14 cellular contexts compared by ENCODE assay signal in the genomic region with DNA sequence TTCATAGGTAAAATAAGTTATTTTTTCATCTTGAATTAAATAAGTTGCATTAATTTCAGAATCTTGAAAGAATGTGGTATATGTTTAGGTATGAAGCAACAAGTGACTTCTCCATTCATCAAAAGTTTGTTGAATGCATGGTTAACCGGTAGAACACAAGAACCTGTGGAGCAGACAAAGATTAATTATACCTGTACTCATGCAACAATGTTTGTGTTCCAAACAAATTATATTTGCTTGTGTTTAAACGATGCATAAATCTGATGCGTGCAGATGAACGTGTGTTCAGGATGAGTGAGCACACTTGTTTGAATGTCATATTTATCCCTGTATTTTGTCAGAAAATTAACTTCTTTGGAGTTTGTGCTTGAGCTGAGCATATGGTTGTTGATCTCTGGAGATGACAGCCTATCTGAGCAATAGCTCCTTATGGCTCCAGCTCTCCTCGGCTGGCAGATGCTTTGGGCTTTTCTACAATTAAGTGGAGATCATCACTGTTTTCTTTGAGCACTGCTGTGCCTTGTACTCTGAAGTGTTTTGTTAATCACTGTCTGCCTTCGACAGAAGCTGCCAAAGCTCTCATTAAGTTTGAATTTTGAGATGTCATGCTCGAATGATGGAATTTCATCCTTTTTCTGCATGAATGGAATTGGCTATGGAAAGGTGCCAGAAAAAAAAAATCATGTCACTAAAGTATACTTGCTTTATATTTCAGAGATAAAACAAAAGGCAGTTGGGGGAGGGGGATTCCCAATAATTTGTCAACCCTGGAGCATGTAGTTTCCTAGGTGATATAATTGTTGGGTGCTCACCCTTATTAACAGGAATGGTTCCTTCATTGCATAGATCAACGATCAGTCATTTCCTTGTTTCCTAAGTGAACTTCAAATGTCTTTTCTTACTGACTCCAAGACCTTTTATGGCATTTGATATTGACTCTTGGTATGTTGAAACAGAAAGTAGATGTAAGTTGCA.
DNase-seq lines count a peak whose midpoint lies in the region; ATAC-seq and TF ChIP-seq lines count a peak whose summit lies in the region.
"Had no signal": no experiment of that assay in that cellular context is flagged by ENCODE, and none has a peak within 500 bp of the region (broad histone marks: within the 10 kb centered on the region; RNA-seq: fewer than 3 reads in every experiment).

No MANE protein-coding gene starts in this region.

- H3K4me3 Mint-ChIP-seq in neural progenitor cell, result no peak overlapping the region
- H3K4me3 Mint-ChIP-seq in progenitor cell of endocrine pancreas (ENCODE audit: low read depth), result no peak overlapping the region
- H3K4me3 Mint-ChIP-seq: naive thymus-derived CD4-positive, alpha-beta T cell; stimulated activated naive CD8-positive, alpha-beta T cell treated with anti-CD3 and anti-CD28 coated beads, Interleukin-15, amount 100 ng/mL, for 72 hours had no signal

- H3K27ac Mint-ChIP-seq in neural progenitor cell (peak overlapping the region; percentile 78), progenitor cell of endocrine pancreas (no peak overlapping the region)
- H3K27ac Mint-ChIP-seq: naive thymus-derived CD4-positive, alpha-beta T cell; stimulated activated naive CD8-positive, alpha-beta T cell treated with anti-CD3 and anti-CD28 coated beads, Interleukin-15, amount 100 ng/mL, for 72 hours had no signal

- H3K27ac ChIP-seq in VCaP, result peak overlapping the region; percentile 48; the same call in 1 of the 2 replicates
- H3K27ac ChIP-seq in neural progenitor cell, result no peak overlapping the region
- H3K27ac ChIP-seq: C4-2B, KMS-11 had no signal

- no peaks in the 10 kb centered on the region for H4K20me1 ChIP-seq in neural progenitor cell (ENCODE audit: low read depth)

- DNase-seq in NCI-H345 (lab: John Stamatoyannopoulos, UW), result peak; percentile 45
- no peak for DNase-seq in NCI-H345 treated with DMSO at 0.1 percent for 48 hours (lab: John Stamatoyannopoulos, UW; ENCODE audit: unreplicated experiment)
- DNase-seq in NCI-H146 treated with DMSO at 0.1 percent for 48 hours (lab: John Stamatoyannopoulos, UW; ENCODE audit: unreplicated experiment), result peak; percentile 4
- DNase-seq in neural progenitor cell (ENCODE audit: low spot score), result no peak
- DNase-seq in progenitor cell of endocrine pancreas (ENCODE audit: low spot score, unreplicated experiment), result no peak
- no peak for DNase-seq in activated T-cell treated with anti-CD3 and anti-CD28 coated beads, Interleukin-2, amount 50 U/mL, for 48 hours
- DNase-seq: activated gamma-delta T cell; naive thymus-derived CD4-positive, alpha-beta T cell; NCI-H187 treated with DMSO at 0.1 percent for 48 hours; stimulated activated naive CD8-positive, alpha-beta T cell treated with anti-CD3 and anti-CD28 coated beads, Interleukin-15, amount 100 ng/mL, for 72 hours had no signal

- TF ChIP-seq CTCF in VCaP (conservative IDR thresholded peaks at IDR 0.05) (no peak), neural progenitor cell (IDR thresholded peaks at IDR 0.05) (no peak), progenitor cell of endocrine pancreas (IDR thresholded peaks at IDR 0.05; ENCODE audit: unreplicated experiment) (no peak)

- H3K79me2 ChIP-seq in neural progenitor cell (ENCODE audit: low read depth), result no peaks in the 10 kb centered on the region

- no peak overlapping the region for H3K4me2 ChIP-seq in neural progenitor cell
- H3K4me2 ChIP-seq: KMS-11 had no signal

- peaks cover 19% of the 10 kb centered on the region for H3K4me1 Mint-ChIP-seq in neural progenitor cell
- H3K4me1 Mint-ChIP-seq in progenitor cell of endocrine pancreas (ENCODE audit: low read depth), result no peaks in the 10 kb centered on the region
- H3K4me1 Mint-ChIP-seq: naive thymus-derived CD4-positive, alpha-beta T cell; stimulated activated naive CD8-positive, alpha-beta T cell treated with anti-CD3 and anti-CD28 coated beads, Interleukin-15, amount 100 ng/mL, for 72 hours had no signal

- H3F3A ChIP-seq in neural progenitor cell (ENCODE audit: low read depth), result no peaks in the 10 kb centered on the region

- ATAC-seq in GM19452 (IDR thresholded peaks at IDR 0.05; ENCODE audit: unreplicated experiment), result no peak
- ATAC-seq: naive thymus-derived CD4-positive, alpha-beta T cell; stimulated activated naive CD8-positive, alpha-beta T cell treated with anti-CD3 and anti-CD28 coated beads, Interleukin-15, amount 100 ng/mL, for 72 hours had no signal

- H3K9me3 Mint-ChIP-seq in neural progenitor cell (peaks cover 8% of the 10 kb centered on the region), progenitor cell of endocrine pancreas (ENCODE audit: low read depth) (peaks cover 8% of the 10 kb centered on the region)

- H3K4me3 ChIP-seq in neural progenitor cell, result no peak overlapping the region

- H3K36me3 Mint-ChIP-seq in neural progenitor cell (no peaks in the 10 kb centered on the region), progenitor cell of endocrine pancreas (ENCODE audit: insufficient read depth) (no peaks in the 10 kb centered on the region)

- H3K36me3 ChIP-seq in neural progenitor cell, result no peaks in the 10 kb centered on the region

- H3K27me3 Mint-ChIP-seq in neural progenitor cell (ENCODE audit: insufficient read depth, low read depth) (no peaks in the 10 kb centered on the region), progenitor cell of endocrine pancreas (no peaks in the 10 kb centered on the region)
- H3K27me3 Mint-ChIP-seq: naive thymus-derived CD4-positive, alpha-beta T cell; stimulated activated naive CD8-positive, alpha-beta T cell treated with anti-CD3 and anti-CD28 coated beads, Interleukin-15, amount 100 ng/mL, for 72 hours had no signal

- no peak overlapping the region for H3K9ac ChIP-seq in neural progenitor cell
- H3K9ac ChIP-seq: KMS-11 had no signal

- peaks cover 14% of the 10 kb centered on the region for H3K4me1 ChIP-seq in neural progenitor cell

- no peaks in the 10 kb centered on the region for H3K9me3 ChIP-seq in neural progenitor cell (ENCODE audit: low read depth)

- no peak overlapping the region for H2AFZ ChIP-seq in neural progenitor cell (replicated peaks)

- no peaks in the 10 kb centered on the region for H3K27me3 ChIP-seq in neural progenitor cell

Comparison
In these comparisons a context has a peak if more than half of its experiments do, and no peak if none do; other contexts are left out.
1. DNase-seq: peak in NCI-H345 (single experiment) and NCI-H146 treated with DMSO at 0.1 percent for 48 hours (single experiment); none in NCI-H345 treated with DMSO at 0.1 percent for 48 hours (single experiment), neural progenitor cell (single experiment), progenitor cell of endocrine pancreas (single experiment) and activated T-cell treated with anti-CD3 and anti-CD28 coated beads, Interleukin-2, amount 50 U/mL, for 48 hours (0 of 2).